Comparison of ENCODE assay signal across 8 cellular contexts in the genomic region with DNA sequence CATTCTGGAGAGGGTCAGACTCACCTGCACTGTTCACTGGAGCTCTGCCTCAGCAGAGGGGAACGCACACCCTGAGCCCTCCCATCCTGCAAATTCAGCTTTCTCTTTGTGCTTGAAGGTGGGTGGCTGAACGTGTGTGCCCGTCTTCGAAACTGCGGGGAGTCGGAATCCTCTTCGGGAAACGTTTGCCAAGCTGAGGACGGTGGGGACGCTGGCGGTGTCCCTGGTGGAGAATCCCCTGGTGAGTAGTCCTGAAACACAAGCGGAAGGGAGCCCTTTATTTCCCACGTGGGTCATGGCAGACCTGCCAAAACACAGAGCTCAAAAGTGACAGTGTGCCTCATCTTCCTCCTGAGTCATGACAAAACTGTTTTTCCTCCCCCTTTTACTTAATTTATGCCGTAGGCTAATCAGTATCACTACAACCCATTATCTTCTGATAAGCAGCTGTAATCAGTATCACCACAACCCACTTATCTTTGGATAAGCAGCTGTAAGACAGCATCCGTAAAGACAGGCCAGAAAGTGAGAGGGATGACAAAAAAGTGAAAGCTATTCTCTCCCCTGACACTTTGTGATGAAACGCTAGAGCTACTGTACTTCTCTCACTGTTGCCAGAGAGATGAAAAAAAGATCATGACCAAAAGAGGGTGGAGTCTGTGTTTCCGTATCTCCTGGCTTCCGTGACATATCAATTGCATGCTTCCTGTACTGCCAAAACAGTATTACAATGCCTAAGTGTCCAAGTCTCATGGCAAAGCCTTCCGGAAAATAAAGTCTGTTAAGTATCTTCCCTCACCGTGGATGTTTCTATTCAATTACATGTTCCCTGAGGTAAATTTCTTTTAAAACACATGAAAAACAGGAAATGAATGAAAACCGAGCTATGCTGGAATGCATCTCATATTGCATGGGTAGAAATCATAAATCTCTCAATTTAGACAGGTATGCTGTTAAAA.
DNase-seq lines count a peak whose midpoint lies in the region; ATAC-seq and TF ChIP-seq lines count a peak whose summit lies in the region.

No MANE protein-coding gene starts in this region.

- H3K4me1 ChIP-seq in ovary (ENCODE audit: insufficient read depth): peaks cover 3% of the 10 kb centered on the region

- H3K36me3 ChIP-seq in ovary: no peaks in the 10 kb centered on the region

- H3K4me1 Mint-ChIP-seq in central memory CD8-positive, alpha-beta T cell: peaks cover 33% of the 10 kb centered on the region

- peak overlapping the region in 1 of 2 donors; percentile 77 for H3K27ac ChIP-seq in ovary

- H3K27me3 Mint-ChIP-seq in central memory CD8-positive, alpha-beta T cell: no peaks in the 10 kb centered on the region

- H3K36me3 Mint-ChIP-seq in central memory CD8-positive, alpha-beta T cell (ENCODE audit: insufficient read depth): peaks cover 13% of the 10 kb centered on the region

- no peak for TF ChIP-seq EP300 in ovary (IDR thresholded peaks at IDR 0.05)

- WGBS in ovary, 3 donors: 6 to 21% (median 8%) methylated on average over 21 of the region's 21 CpGs

- H3K4me3 Mint-ChIP-seq in central memory CD8-positive, alpha-beta T cell: peak overlapping the region; percentile 89

- intact Hi-C loops in ovary (cut with DNase I): no loop called here

- no peaks in the 10 kb centered on the region for H3K9me3 Mint-ChIP-seq in central memory CD8-positive, alpha-beta T cell

- H3K27me3 ChIP-seq in ovary: no peaks in the 10 kb centered on the region

- no peak for TF ChIP-seq POLR2A in ovary (IDR thresholded peaks at IDR 0.05)

- peak overlapping the region; percentile 95 for H3K27ac Mint-ChIP-seq in central memory CD8-positive, alpha-beta T cell (ENCODE audit: low read depth)

- no peaks in the 10 kb centered on the region for H3K9me3 ChIP-seq in ovary

- H3K4me3 ChIP-seq in ovary: no peak overlapping the region

- peak; percentile 91 for ATAC-seq in GM18867 (IDR thresholded peaks at IDR 0.05; ENCODE audit: unreplicated experiment)
- peak; percentile 97 for ATAC-seq in HG02973 (IDR thresholded peaks at IDR 0.05; ENCODE audit: unreplicated experiment)
- peak; percentile 91 for ATAC-seq in central memory CD8-positive, alpha-beta T cell (replicated peaks; ENCODE audit: extremely low read depth, poor library complexity, severe bottlenecking)

- DNase-seq in T-helper 9 cell (peak; percentile 34), ovary (peak in 4 of 5 donors; percentile 27 to 52 (median 40)), SHP77 (lab: John Stamatoyannopoulos, UW) (no peak), G401 (ENCODE audit: low spot score) (no peak), COLO668 (lab: John Stamatoyannopoulos, UW; ENCODE audit: unreplicated experiment) (no peak)
- DNase-seq in central memory CD8-positive, alpha-beta T cell (ENCODE audit: low spot score in 2 of 2): peak; percentile 19 to 42

- no peak for TF ChIP-seq CTCF in ovary (IDR thresholded peaks at IDR 0.05)

- in situ Hi-C loops in G401 (cut with HindIII; ENCODE audit: low sequenced_read_pairs): no loop called here

Comparison
In these comparisons a context has a peak if more than half of its experiments do, and no peak if none do; other contexts are left out.
1. DNase-seq: peak in T-helper 9 cell (single experiment), central memory CD8-positive, alpha-beta T cell (2 of 2) and ovary (4 of 5); none in SHP77 (0 of 2), G401 (single experiment) and COLO668 (single experiment).
2. Peak in every context shown above with its lines, with median percentiles within 50 percentile points of each other: ATAC-seq.